ENCODE assay signal across 8 cellular contexts in the genomic region with DNA sequence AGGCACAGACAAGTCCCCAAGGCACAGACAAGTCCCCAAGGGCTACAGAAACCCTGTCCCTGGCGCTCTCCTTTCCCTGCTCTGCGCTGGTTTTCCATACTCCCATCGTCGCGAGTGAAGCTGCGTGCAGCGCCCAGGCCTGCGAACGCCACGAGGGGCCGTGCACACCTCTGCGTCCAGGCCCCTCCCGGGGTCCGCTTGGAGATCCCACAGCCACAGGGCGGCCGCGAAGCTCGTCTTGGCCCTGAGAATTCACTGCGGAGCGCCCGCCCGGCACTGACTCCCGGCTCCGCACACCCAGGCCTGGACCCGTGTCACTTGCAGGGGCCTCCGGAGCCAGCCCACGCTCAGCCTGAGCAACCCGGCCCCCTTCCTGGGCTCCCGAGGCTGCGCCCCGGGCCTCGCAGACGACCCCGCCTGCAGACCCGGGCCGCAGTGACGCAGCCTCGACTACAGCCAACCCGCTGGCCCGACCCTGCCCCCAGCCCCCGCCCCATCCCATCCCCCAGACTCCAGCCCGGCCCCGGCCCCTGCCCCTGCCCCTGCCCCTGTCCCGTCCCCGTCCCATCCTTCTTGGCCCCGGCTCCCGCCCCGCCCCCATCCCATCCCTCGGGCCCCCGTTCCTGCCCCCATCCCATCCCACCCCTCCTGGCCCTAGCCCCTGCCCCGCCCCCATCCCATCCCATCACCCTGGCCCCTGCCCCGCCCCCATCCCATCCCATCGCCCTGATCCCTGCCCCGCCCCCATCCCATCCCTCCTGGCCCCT. TPM values are rescaled to one million over a fixed set of nuclear protein-coding genes. Genes with fewer than 3 reads are reported as not detected.
DNase-seq lines count a peak whose midpoint lies in the region; ATAC-seq and TF ChIP-seq lines count a peak whose summit lies in the region.

No MANE protein-coding gene starts in this region.

- TF ChIP-seq CTCF in astrocyte of the spinal cord (IDR thresholded peaks at IDR 0.05; ENCODE audit: low read depth, low read length) (peak; percentile 4), right lobe of liver (IDR thresholded peaks at IDR 0.05) (no peak), transverse colon (IDR thresholded peaks at IDR 0.05) (no peak)

- no peak overlapping the region for H3K27ac ChIP-seq in right lobe of liver
- H3K27ac ChIP-seq in transverse colon = peak overlapping the region in 3 of 4 donors; percentile 86 to 92 (median 87)

- intact Hi-C loops in right lobe of liver (cut with DNase I) (no loop called here), transverse colon (cut with DNase I; ENCODE audit: low total_unique reads) (no loop called here)

- ATAC-seq in right lobe of liver = no peak

- peak; percentile 20 for DNase-seq in activated T-cell treated with anti-CD3 and anti-CD28 coated beads, Interleukin-2, amount 50 U/mL, for 1 hour
- no peak for DNase-seq in activated T-cell treated with anti-CD3 and anti-CD28 coated beads, Interleukin-2, amount 50 U/mL, for 48 hours
- DNase-seq in astrocyte of the spinal cord (ENCODE audit: low read depth, low spot score) (no peak), right lobe of liver (peak in 2 of 3 donors; percentile 39 to 56), transverse colon (peak; percentile 8), NCI-H1048 (lab: John Stamatoyannopoulos, UW) (no peak), NOMO-1 treated with DMSO at 0.1 percent for 48 hours (lab: John Stamatoyannopoulos, UW; ENCODE audit: unreplicated experiment) (no peak), pons (ENCODE audit: low spot score) (no peak)

- H3K36me3 ChIP-seq in right lobe of liver (peaks cover 0 to 29% (median 13%) of the 10 kb centered on the region in 4 donors), transverse colon (peaks cover 0 to 35% (median 5%) of the 10 kb centered on the region in 4 donors)

- in situ Hi-C loops in astrocyte of the spinal cord (cut with HindIII; ENCODE audit: low sequenced_read_pairs) (no loop called here), transverse colon (cut with MboI; ENCODE audit: low pct_ligation_motif_present in 1 of 4, low pct_unique_long_range_greater_than_20kb in 1 of 4, low sequenced_read_pairs in 3 of 4) (loop anchor here in 2 of 4 donors (25.0 kb wide), 2 partner anchors 150 to 175 kb away; no protein-coding TSS in a partner anchor)

- H3K27me3 ChIP-seq in right lobe of liver (no peaks in the 10 kb centered on the region), transverse colon (no peaks in the 10 kb centered on the region)

- 15% methylated on average over 23 of the region's 54 CpGs for WGBS in right lobe of liver (ENCODE audit: insufficient coverage, low coverage, low lambda C conversion rate, missing lambda C conversion rate)
- WGBS in transverse colon (ENCODE audit: low coverage in 1 of 2), 2 donors = 50% methylated on average over 43 of the region's 54 CpGs; no CpG with 5 or more reads in 1 of the 2 donors

- no peaks in the 10 kb centered on the region for H3K9me3 ChIP-seq in right lobe of liver
- H3K9me3 ChIP-seq in transverse colon = no peaks in the 10 kb centered on the region

- H3K4me3 ChIP-seq in astrocyte of the spinal cord (ENCODE audit: low read depth, low read length) (peak overlapping the region; percentile 81), right lobe of liver (peak overlapping the region; percentile 59 to 72 (median 61)), transverse colon (peak overlapping the region; percentile 10 to 91 (median 79))

- H3K4me1 ChIP-seq in right lobe of liver = peaks cover 0 to 10% (median 5%) of the 10 kb centered on the region in 4 donors
- peaks cover 7 to 19% (median 14%) of the 10 kb centered on the region in 4 donors for H3K4me1 ChIP-seq in transverse colon

- no peak for TF ChIP-seq EP300 in transverse colon (IDR thresholded peaks at IDR 0.05; ENCODE audit: low read depth)

- TF ChIP-seq POLR2A in right lobe of liver (IDR thresholded peaks at IDR 0.05) (no peak), transverse colon (IDR thresholded peaks at IDR 0.05) (no peak)

RNA-seq across cellular contexts. Expression of gene POFUT2, which starts 0.8 kb away (rescaled TPM):
- 10 to 100 TPM; 10.5 to 22.0 (median 13.7) TPM for total RNA-seq in right lobe of liver
- 10 to 100 TPM; 29.9 to 79.3 (median 33.3) TPM for total RNA-seq in transverse colon

Comparison
In these comparisons a context has a peak if more than half of its experiments do, and no peak if none do; other contexts are left out.
1. DNase-seq: peak in activated T-cell treated with anti-CD3 and anti-CD28 coated beads, Interleukin-2, amount 50 U/mL, for 1 hour (single experiment), right lobe of liver (2 of 3) and transverse colon (single experiment); none in activated T-cell treated with anti-CD3 and anti-CD28 coated beads, Interleukin-2, amount 50 U/mL, for 48 hours (0 of 2), astrocyte of the spinal cord (single experiment), NCI-H1048 (single experiment), NOMO-1 treated with DMSO at 0.1 percent for 48 hours (single experiment) and pons (single experiment).
2. H3K27ac ChIP-seq: peak in transverse colon (3 of 4); none in right lobe of liver (0 of 3).
3. Peak in every context shown above with its lines, with median percentiles within 50 percentile points of each other: H3K4me3 ChIP-seq.